Comparison of ENCODE assay signal across 1 cellular context in genomic region chr7:84176716-84177115, GRCh38.
A peak's percentile ranks its signal among the peaks of the same experiment; 100 is the strongest.
TF ChIP-seq lines count a peak whose summit lies in the region.

No MANE protein-coding gene starts in this region.

TF ChIP-seq in IMR-90, 13 proteins besides CTCF, POLR2A, EP300 and RAD21:
- TF ChIP-seq ELK1 (IDR thresholded peaks at IDR 0.05; ENCODE audit: borderline replicate concordance, low read depth, low read length) (no peak), RFX5 (IDR thresholded peaks at IDR 0.05; ENCODE audit: low read depth, low read length) (no peak), RCOR1 (IDR thresholded peaks at IDR 0.05; ENCODE audit: insufficient replicate concordance, low read length) (no peak), CEBPB (IDR thresholded peaks at IDR 0.05; ENCODE audit: low read depth, low read length) (0 out of 2 replicates have a peak, but pooled peaks have one; percentile 39)
TF ChIP-seq in IMR-90: peak in this region for 1.
